In genomic region chr17:82036634-82037112, GRCh38 we compare ENCODE assay signal across 8 cellular contexts. TPM values are rescaled to one million over a fixed set of nuclear protein-coding genes. Genes with fewer than 3 reads are reported as not detected.
DNase-seq lines count a peak whose midpoint lies in the region; ATAC-seq and TF ChIP-seq lines count a peak whose summit lies in the region.

No MANE protein-coding gene starts in this region.

- peaks cover 24% of the 10 kb centered on the region for H3K4me1 Mint-ChIP-seq in activated CD8-positive, alpha-beta memory T cell treated with anti-CD3 and anti-CD28 coated beads, Interleukin-2, amount 10 ng/mL, durations not matched to agents 7 days and 5 days
- peaks cover 23% of the 10 kb centered on the region for H3K4me1 Mint-ChIP-seq in activated naive CD8-positive, alpha-beta T cell treated with anti-CD3 and anti-CD28 coated beads, Interleukin-2, amount 50 U/mL, for 24 hours

- no peaks in the 10 kb centered on the region for H3K9me3 ChIP-seq in thoracic aorta

- no peak for ATAC-seq in activated CD8-positive, alpha-beta memory T cell treated with anti-CD3 and anti-CD28 coated beads, Interleukin-2, amount 10 ng/mL, durations not matched to agents 7 days and 5 days
- no peak for ATAC-seq in activated naive CD8-positive, alpha-beta T cell treated with anti-CD3 and anti-CD28 coated beads, Interleukin-2, amount 50 U/mL, for 24 hours
- ATAC-seq in thoracic aorta (ENCODE audit: insufficient number of reproducible peaks, low FRiP score, low read depth) (no peak), GM19397 (IDR thresholded peaks at IDR 0.05; ENCODE audit: unreplicated experiment) (no peak)

- peak overlapping the region; percentile 28 for H3K27ac Mint-ChIP-seq in activated CD8-positive, alpha-beta memory T cell treated with anti-CD3 and anti-CD28 coated beads, Interleukin-2, amount 10 ng/mL, durations not matched to agents 7 days and 5 days
- H3K27ac Mint-ChIP-seq in activated naive CD8-positive, alpha-beta T cell treated with anti-CD3 and anti-CD28 coated beads, Interleukin-2, amount 50 U/mL, for 24 hours: no peak overlapping the region

- H3K9me3 Mint-ChIP-seq in activated CD8-positive, alpha-beta memory T cell treated with anti-CD3 and anti-CD28 coated beads, Interleukin-2, amount 10 ng/mL, durations not matched to agents 7 days and 5 days (ENCODE audit: low read depth): no peaks in the 10 kb centered on the region
- no peaks in the 10 kb centered on the region for H3K9me3 Mint-ChIP-seq in activated naive CD8-positive, alpha-beta T cell treated with anti-CD3 and anti-CD28 coated beads, Interleukin-2, amount 50 U/mL, for 24 hours

- no peaks in the 10 kb centered on the region for H3K27me3 Mint-ChIP-seq in activated CD8-positive, alpha-beta memory T cell treated with anti-CD3 and anti-CD28 coated beads, Interleukin-2, amount 10 ng/mL, durations not matched to agents 7 days and 5 days
- H3K27me3 Mint-ChIP-seq in activated naive CD8-positive, alpha-beta T cell treated with anti-CD3 and anti-CD28 coated beads, Interleukin-2, amount 50 U/mL, for 24 hours: no peaks in the 10 kb centered on the region

- TF ChIP-seq CTCF in thoracic aorta (IDR thresholded peaks at IDR 0.05): no peak

- H3K27ac ChIP-seq in layer of hippocampus (ENCODE audit: low read depth, low read length) (peak overlapping the region; percentile 97), thoracic aorta (peak overlapping the region; percentile 95)

- H3K27me3 ChIP-seq in layer of hippocampus (ENCODE audit: control insufficient read depth, insufficient read depth, low read length) (no peaks in the 10 kb centered on the region), thoracic aorta (replicated peaks; ENCODE audit: insufficient read depth) (no peaks in the 10 kb centered on the region)

- H3K4me3 ChIP-seq in thoracic aorta: peak overlapping the region; percentile 85

- no peaks in the 10 kb centered on the region for H3K36me3 ChIP-seq in thoracic aorta

- H3K36me3 Mint-ChIP-seq in activated CD8-positive, alpha-beta memory T cell treated with anti-CD3 and anti-CD28 coated beads, Interleukin-2, amount 10 ng/mL, durations not matched to agents 7 days and 5 days: peaks cover 7% of the 10 kb centered on the region
- H3K36me3 Mint-ChIP-seq in activated naive CD8-positive, alpha-beta T cell treated with anti-CD3 and anti-CD28 coated beads, Interleukin-2, amount 50 U/mL, for 24 hours (ENCODE audit: low read depth): peaks cover 5% of the 10 kb centered on the region

- CTCF ChIA-PET in activated CD8-positive, alpha-beta memory T cell treated with anti-CD3 and anti-CD28 coated beads, Interleukin-2, amount 10 ng/mL, durations not matched to agents 7 days and 5 days (lab: Charles Lee): interaction anchor here (0.8 to 3.5 kb wide), 7 partner anchors 9 to 77 kb away, joined by 3 to 10 read pairs (median 5); partner anchors contain the start of genes CENPX and LRRC45

- peak overlapping the region; percentile 74 for H3K4me3 Mint-ChIP-seq in activated CD8-positive, alpha-beta memory T cell treated with anti-CD3 and anti-CD28 coated beads, Interleukin-2, amount 10 ng/mL, durations not matched to agents 7 days and 5 days
- H3K4me3 Mint-ChIP-seq in activated naive CD8-positive, alpha-beta T cell treated with anti-CD3 and anti-CD28 coated beads, Interleukin-2, amount 50 U/mL, for 24 hours: peak overlapping the region; percentile 78

- no peak for DNase-seq in activated CD8-positive, alpha-beta memory T cell treated with anti-CD3 and anti-CD28 coated beads, Interleukin-2, amount 10 ng/mL, durations not matched to agents 7 days and 5 days
- no peak for DNase-seq in activated CD8-positive, alpha-beta memory T cell treated with anti-CD3 and anti-CD28 coated beads for 24 hours
- DNase-seq in activated naive CD8-positive, alpha-beta T cell treated with anti-CD3 and anti-CD28 coated beads, Interleukin-2, amount 50 U/mL, for 24 hours: no peak
- DNase-seq in thoracic aorta (ENCODE audit: low spot score): no peak
- no peak for DNase-seq in SK-N-DZ (ENCODE audit: low spot score)
- DNase-seq in GDM1 (lab: John Stamatoyannopoulos, UW): no peak

- peaks cover 8 to 20% of the 10 kb centered on the region in 2 donors for H3K4me1 ChIP-seq in thoracic aorta (ENCODE audit: control insufficient read depth in 1 of 2, low read depth in 2 of 2)

RNA-seq across cellular contexts. Expression of gene DCXR, which starts 0.8 kb away (rescaled TPM):
- 100 to 1,000 TPM; 120 to 124 TPM for total RNA-seq in activated CD8-positive, alpha-beta memory T cell treated with anti-CD3 and anti-CD28 coated beads, Interleukin-2, amount 10 ng/mL, durations not matched to agents 7 days and 5 days
- total RNA-seq in thoracic aorta: 10 to 100 TPM; 33.9 to 87.1 TPM
- 228 and 312 TPM in 2 replicates for polyA plus RNA-seq in SK-N-DZ (2014; cell fraction: cytosol; rRNA removed)
- 357 and 359 TPM in 2 replicates for polyA plus RNA-seq in SK-N-DZ (2014; cell fraction: nucleus; rRNA removed)

RNA-seq across cellular contexts. Expression of gene RAC3, which starts 5.2 kb away (rescaled TPM):
- total RNA-seq in activated CD8-positive, alpha-beta memory T cell treated with anti-CD3 and anti-CD28 coated beads, Interleukin-2, amount 10 ng/mL, durations not matched to agents 7 days and 5 days: 1 to 10 TPM; 6.4 to 6.8 TPM
- 1 to 10 TPM in 1 of 2 donors, not detected in 1; 1.8 TPM for total RNA-seq in thoracic aorta
- polyA plus RNA-seq in SK-N-DZ (2014; cell fraction: cytosol; rRNA removed): 207 and 236 TPM in 2 replicates
- polyA plus RNA-seq in SK-N-DZ (2014; cell fraction: nucleus; rRNA removed): 474 and 522 TPM in 2 replicates

RNA-seq across cellular contexts. Expression of gene LRRC45, which starts 13.6 kb away (rescaled TPM):
- 10 to 100 TPM; 45.4 to 61.6 TPM for total RNA-seq in activated CD8-positive, alpha-beta memory T cell treated with anti-CD3 and anti-CD28 coated beads, Interleukin-2, amount 10 ng/mL, durations not matched to agents 7 days and 5 days
- 10 to 100 TPM in 1 of 2 donors, 1 to 10 TPM in 1; 6.1 to 14.2 TPM for total RNA-seq in thoracic aorta
- 35.1 and 52.1 TPM in 2 replicates for polyA plus RNA-seq in SK-N-DZ (2014; cell fraction: cytosol; rRNA removed)
- polyA plus RNA-seq in SK-N-DZ (2014; cell fraction: nucleus; rRNA removed): 551 and 631 TPM in 2 replicates

RNA-seq across cellular contexts. Expression of gene CENPX, which starts 14.0 kb away (rescaled TPM):
- total RNA-seq in activated CD8-positive, alpha-beta memory T cell treated with anti-CD3 and anti-CD28 coated beads, Interleukin-2, amount 10 ng/mL, durations not matched to agents 7 days and 5 days: 10 to 100 TPM; 80.2 to 91.3 TPM
- total RNA-seq in thoracic aorta: 10 to 100 TPM; 31.4 to 40.4 TPM
- 355 and 371 TPM in 2 replicates for polyA plus RNA-seq in SK-N-DZ (2014; cell fraction: cytosol; rRNA removed)
- polyA plus RNA-seq in SK-N-DZ (2014; cell fraction: nucleus; rRNA removed): 411 and 471 TPM in 2 replicates

RNA-seq across cellular contexts. Expression of gene RFNG, which starts 14.9 kb away (rescaled TPM):
- total RNA-seq in activated CD8-positive, alpha-beta memory T cell treated with anti-CD3 and anti-CD28 coated beads, Interleukin-2, amount 10 ng/mL, durations not matched to agents 7 days and 5 days: 10 to 100 TPM; 20.9 to 23.0 TPM
- 10 to 100 TPM; 39.9 to 45.3 TPM for total RNA-seq in thoracic aorta
- 65.1 and 71.9 TPM in 2 replicates for polyA plus RNA-seq in SK-N-DZ (2014; cell fraction: cytosol; rRNA removed)
- 471 and 495 TPM in 2 replicates for polyA plus RNA-seq in SK-N-DZ (2014; cell fraction: nucleus; rRNA removed)
